In genomic region chr3:195106418-195106906, GRCh38 we compare ENCODE assay signal across 8 cellular contexts.
DNase-seq lines count a peak whose midpoint lies in the region; ATAC-seq, FAIRE-seq and TF ChIP-seq lines count a peak whose summit lies in the region.

No MANE protein-coding gene starts in this region.

- H3K36me3 ChIP-seq in ovary: no peaks in the 10 kb centered on the region
- H3K36me3 ChIP-seq in tibial artery: no peaks in the 10 kb centered on the region

- H3K9me3 ChIP-seq in AG04450 (ENCODE audit: control insufficient read depth, insufficient read depth, low read length) (no peaks in the 10 kb centered on the region), ovary (no peaks in the 10 kb centered on the region), tibial artery (no peaks in the 10 kb centered on the region)

- DNase-seq in AG04450 (ENCODE audit: low read depth, low spot score) (no peak), HTR-8/SVneo (ENCODE audit: insufficient read length, low spot score) (peak; percentile 78), RPMI7951 (ENCODE audit: low read depth) (peak; percentile 60), foreskin fibroblast (peak; percentile 49 to 84), ovary (peak; percentile 53 to 80 (median 69)), tibial artery (peak; percentile 37 to 70)
- peak; percentile 90 for DNase-seq in activated effector memory CD4-positive, alpha-beta T cell treated with anti-CD3 and anti-CD28 coated beads, Interleukin-2, amount 50 U/mL, for 16 hours

- ATAC-seq in GM18907 (IDR thresholded peaks at IDR 0.05; ENCODE audit: unreplicated experiment): peak; percentile 65

- no peaks in the 10 kb centered on the region for H3K27me3 ChIP-seq in AG04450 (ENCODE audit: control insufficient read depth, insufficient read depth, low read length)
- H3K27me3 ChIP-seq in ovary: no peaks in the 10 kb centered on the region
- no peaks in the 10 kb centered on the region for H3K27me3 ChIP-seq in tibial artery

- H3K4me1 ChIP-seq in ovary (ENCODE audit: insufficient read depth) (peaks cover 4% of the 10 kb centered on the region), tibial artery (peaks cover 0 to 6% (median 6%) of the 10 kb centered on the region in 4 donors)

- FAIRE-seq in HTR-8/SVneo (lab: Jason Lieb, UNC): peak; percentile 33

- intact Hi-C loops in ovary (cut with DNase I): loop anchor here (5.0 to 10.0 kb wide), 3 partner anchors 419 to 424 kb away; partner anchors contain the start of gene FAM43A (in 2 of the 4)
- intact Hi-C loops in tibial artery (cut with DNase I; ENCODE audit: low total_unique reads): no loop called here

- WGBS in ovary, 3 donors: 3 to 5% (median 4%) methylated on average over 28 to 29 of the region's 29 CpGs

- no peak for TF ChIP-seq POLR2A in ovary (IDR thresholded peaks at IDR 0.05)

- no peak overlapping the region for H3K4me3 ChIP-seq in AG04450 (ENCODE audit: low read depth, low read length)
- no peak overlapping the region for H3K4me3 ChIP-seq in foreskin fibroblast (ENCODE audit: low read depth in 1 of 2, low read length in 2 of 2)
- no peak overlapping the region for H3K4me3 ChIP-seq in ovary
- no peak overlapping the region for H3K4me3 ChIP-seq in tibial artery

- CTCF ChIA-PET in AG04450 (lab: Charles Lee): interaction anchor here (0.6 to 4.3 kb wide), 38 partner anchors 9 to 438 kb away, joined by 3 to 64 read pairs (median 4); partner anchors contain the start of gene LSG1

- TF ChIP-seq CTCF in AG04450 (IDR thresholded peaks at IDR 0.05; ENCODE audit: low read depth, low read length) (peak; percentile 90), foreskin fibroblast (IDR thresholded peaks at IDR 0.05; ENCODE audit: low read depth, low read length) (peak; percentile 95), ovary (IDR thresholded peaks at IDR 0.05) (peak; percentile 90 to 98 (median 96)), tibial artery (IDR thresholded peaks at IDR 0.05) (peak; percentile 97 to 98)

- H3K27ac ChIP-seq in AG04450 (ENCODE audit: low read depth, low read length): no peak overlapping the region
- no peak overlapping the region for H3K27ac ChIP-seq in ovary
- H3K27ac ChIP-seq in tibial artery: no peak overlapping the region

- no peak for TF ChIP-seq EP300 in ovary (IDR thresholded peaks at IDR 0.05)

- POLR2A ChIA-PET in AG04450 (lab: Yijun Ruan, JAX): interaction anchor here (0.6 to 1.9 kb wide), 2 partner anchors 337 to 420 kb away, joined by 3 to 11 read pairs; partner anchors contain the start of gene FAM43A
